14 cellular contexts compared by ENCODE assay signal in the genomic region with DNA sequence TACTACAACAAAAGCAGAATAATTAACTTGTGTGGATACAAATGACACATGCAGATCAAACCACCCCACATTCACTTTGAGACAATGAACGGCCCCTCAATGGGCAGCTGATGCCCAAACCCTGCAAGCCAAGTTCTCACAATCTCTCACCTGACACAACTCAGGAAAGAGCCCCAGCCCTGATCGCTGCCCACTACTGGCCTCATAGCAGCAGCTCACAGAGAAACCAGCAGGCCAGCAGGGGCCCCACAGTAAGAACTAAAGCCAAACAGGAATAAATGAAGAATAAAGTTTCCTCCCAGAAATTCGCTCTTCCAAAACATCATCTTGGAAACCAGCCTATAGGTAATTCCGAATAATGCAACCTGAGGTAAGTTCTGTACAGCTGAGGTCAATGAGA. TPM values are rescaled to one million over a fixed set of nuclear protein-coding genes. Genes with fewer than 3 reads are reported as not detected.
DNase-seq lines count a peak whose midpoint lies in the region; FAIRE-seq and TF ChIP-seq lines count a peak whose summit lies in the region.
"Had no signal": no experiment of that assay in that cellular context is flagged by ENCODE, and none has a peak within 500 bp of the region (broad histone marks: within the 10 kb centered on the region; RNA-seq: fewer than 3 reads in every experiment).

No MANE protein-coding gene starts in this region.

- in situ Hi-C loops in mammary epithelial cell (cut with MboI; ENCODE audit: low sequenced_read_pairs in 2 of 2): no loop called here

- DNase-seq in DMS53 (lab: John Stamatoyannopoulos, UW): peak; percentile 10
- no peak for DNase-seq in DMS53 treated with DMSO at 0.1 percent for 48 hours (lab: John Stamatoyannopoulos, UW; ENCODE audit: unreplicated experiment)
- no peak for DNase-seq in OCI-LY7 (ENCODE audit: low spot score)
- no peak for DNase-seq in bronchial epithelial cell (ENCODE audit: low read depth)
- no peak for DNase-seq in neural progenitor cell (ENCODE audit: low spot score)
- no peak for DNase-seq in mammary epithelial cell
- DNase-seq in SK-N-DZ (ENCODE audit: low spot score): no peak
- DNase-seq in NCI-H2081 (lab: John Stamatoyannopoulos, UW): no peak
- DNase-seq: Caco-2, NCI-H1436, NCI-H524 treated with DMSO at 0.1 percent for 48 hours had no signal

- no peaks in the 10 kb centered on the region for H3K9me3 Mint-ChIP-seq in neural progenitor cell
- H3K9me3 Mint-ChIP-seq: nephron had no signal

- H3F3A ChIP-seq in neural progenitor cell (ENCODE audit: low read depth): no peaks in the 10 kb centered on the region

- POLR2A ChIA-PET in OCI-LY7 (lab: Charles Lee): no interaction called here

- WGBS in mammary epithelial cell (ENCODE audit: low coverage, missing lambda C conversion rate): 67% methylated on average over 4 of the region's 4 CpGs

- H3K9me2 ChIP-seq in OCI-LY7 (ENCODE audit: insufficient read depth, low read length): no peaks in the 10 kb centered on the region

- H3K9ac ChIP-seq in neural progenitor cell: no peak overlapping the region
- no peak overlapping the region for H3K9ac ChIP-seq in mammary epithelial cell (ENCODE audit: insufficient read depth, low read length)

- H3K4me2 ChIP-seq in OCI-LY7 (ENCODE audit: low read length) (no peak overlapping the region), neural progenitor cell (no peak overlapping the region), mammary epithelial cell (ENCODE audit: insufficient read depth, low read depth, low read length) (no peak overlapping the region)

- H3K4me3 ChIP-seq in OCI-LY7 (ENCODE audit: low read depth, low read length, poor library complexity, severe bottlenecking): no peak overlapping the region
- H3K4me3 ChIP-seq in bronchial epithelial cell (ENCODE audit: low read depth, low read length): no peak overlapping the region
- H3K4me3 ChIP-seq in neural progenitor cell: no peak overlapping the region
- no peak overlapping the region for H3K4me3 ChIP-seq in mammary epithelial cell (replicated peaks in 1 of 3; ENCODE audit: insufficient read depth in 1 of 3, low read depth in 2 of 3, low read length in 3 of 3)
- H3K4me3 ChIP-seq: ascending aorta, gastroesophageal sphincter had no signal

- H2AFZ ChIP-seq in OCI-LY7 (ENCODE audit: low read length) (no peak overlapping the region), neural progenitor cell (replicated peaks) (no peak overlapping the region), mammary epithelial cell (ENCODE audit: low read depth, low read length) (no peak overlapping the region)

- H3K79me2 ChIP-seq in OCI-LY7 (ENCODE audit: insufficient read depth, low read depth, low read length): no peaks in the 10 kb centered on the region
- H3K79me2 ChIP-seq in neural progenitor cell (ENCODE audit: low read depth): no peaks in the 10 kb centered on the region
- peaks cover 2% of the 10 kb centered on the region for H3K79me2 ChIP-seq in mammary epithelial cell (ENCODE audit: insufficient read depth, low read length)

- H3K9me3 ChIP-seq in OCI-LY7 (ENCODE audit: low read length): no peaks in the 10 kb centered on the region
- H3K9me3 ChIP-seq in neural progenitor cell (ENCODE audit: low read depth): no peaks in the 10 kb centered on the region
- H3K9me3 ChIP-seq in mammary epithelial cell (replicated peaks; ENCODE audit: insufficient read depth, low read length): no peaks in the 10 kb centered on the region
- H3K9me3 ChIP-seq: ascending aorta, Caco-2, gastroesophageal sphincter had no signal

- intact Hi-C loops in OCI-LY7 (cut with micrococcal nuclease; ENCODE audit: unreplicated experiment) (no loop called here), mammary epithelial cell (cut with micrococcal nuclease) (no loop called here)

- H3K4me3 Mint-ChIP-seq in neural progenitor cell: no peak overlapping the region
- H3K4me3 Mint-ChIP-seq: nephron had no signal

- peaks cover 2% of the 10 kb centered on the region for H3K27me3 Mint-ChIP-seq in neural progenitor cell (ENCODE audit: insufficient read depth, low read depth)

- peaks cover 28% of the 10 kb centered on the region for H3K36me3 Mint-ChIP-seq in neural progenitor cell

- CTCF ChIA-PET in OCI-LY7 (lab: Charles Lee; ENCODE audit: unreplicated experiment) (interaction anchor here (0.9 kb wide), 1 partner anchor 38 kb away, joined by 4 read pairs; no protein-coding TSS in a partner anchor), mammary epithelial cell (lab: Charles Lee; ENCODE audit: low non-redundant PET) (no interaction called here)

- H4K20me1 ChIP-seq in OCI-LY7 (ENCODE audit: insufficient read depth, low read length): no peaks in the 10 kb centered on the region
- peaks cover 5% of the 10 kb centered on the region for H4K20me1 ChIP-seq in neural progenitor cell (ENCODE audit: low read depth)
- H4K20me1 ChIP-seq in mammary epithelial cell (ENCODE audit: insufficient read depth, low read length): no peaks in the 10 kb centered on the region

- H3K36me3 ChIP-seq in OCI-LY7 (ENCODE audit: insufficient read depth, low read length): peaks cover 74% of the 10 kb centered on the region
- H3K36me3 ChIP-seq in bronchial epithelial cell (ENCODE audit: control insufficient read depth, insufficient read depth, low read length): peaks cover 22% of the 10 kb centered on the region
- H3K36me3 ChIP-seq in neural progenitor cell: peaks cover 8% of the 10 kb centered on the region
- H3K36me3 ChIP-seq in mammary epithelial cell (ENCODE audit: insufficient read depth, low read length): peaks cover 14% of the 10 kb centered on the region

- dilution Hi-C loops in mammary epithelial cell (cut with HindIII; ENCODE audit: low sequenced_read_pairs): no loop called here

- H3K27ac ChIP-seq in OCI-LY7 (ENCODE audit: low read depth, low read length, poor library complexity, severe bottlenecking) (no peak overlapping the region), neural progenitor cell (no peak overlapping the region), mammary epithelial cell (ENCODE audit: insufficient read depth, low read depth, low read length) (no peak overlapping the region)
- H3K27ac ChIP-seq: ascending aorta, gastroesophageal sphincter had no signal

- H3K27ac Mint-ChIP-seq in neural progenitor cell: no peak overlapping the region
- H3K27ac Mint-ChIP-seq: nephron had no signal

- no peak for FAIRE-seq in bronchial epithelial cell (lab: Jason Lieb, UNC)

- TF ChIP-seq CTCF in OCI-LY7 (conservative IDR thresholded peaks at IDR 0.05; ENCODE audit: low read length): peak; percentile 23; the same call in 1 of the 2 replicates
- TF ChIP-seq CTCF in bronchial epithelial cell (IDR thresholded peaks at IDR 0.05; ENCODE audit: insufficient read depth, low read length, severe bottlenecking): peak; percentile 13
- peak; percentile 22 for TF ChIP-seq CTCF in neural progenitor cell (IDR thresholded peaks at IDR 0.05)
- TF ChIP-seq CTCF in mammary epithelial cell (conservative IDR thresholded peaks at IDR 0.05 in 1 of 2, IDR thresholded peaks at IDR 0.05 in 1 of 2; ENCODE audit: extremely low read depth in 1 of 2, insufficient read depth in 1 of 2, low read depth in 1 of 2, low read length in 2 of 2): peak in 1 of 2 donors; percentile 10

- no peaks in the 10 kb centered on the region for H3K4me1 ChIP-seq in OCI-LY7 (ENCODE audit: insufficient read depth, low read length, poor library complexity, severe bottlenecking)
- no peaks in the 10 kb centered on the region for H3K4me1 ChIP-seq in neural progenitor cell
- H3K4me1 ChIP-seq in mammary epithelial cell (ENCODE audit: insufficient read depth, low read length): no peaks in the 10 kb centered on the region
- H3K4me1 ChIP-seq: ascending aorta had no signal

- BruUV-seq in OCI-LY7 (replicated peaks; lab: Mats Ljungman, UMichigan) (no TSS peak), mammary epithelial cell (replicated peaks; lab: Mats Ljungman, UMichigan) (no TSS peak)

- H3K4me1 Mint-ChIP-seq in neural progenitor cell: peaks cover 2% of the 10 kb centered on the region
- H3K4me1 Mint-ChIP-seq: nephron had no signal

- H3K27me3 ChIP-seq in bronchial epithelial cell (ENCODE audit: control insufficient read depth, insufficient read depth, low read length): no peaks in the 10 kb centered on the region
- H3K27me3 ChIP-seq in neural progenitor cell: no peaks in the 10 kb centered on the region
- H3K27me3 ChIP-seq in mammary epithelial cell (ENCODE audit: insufficient read depth, low read length): no peaks in the 10 kb centered on the region
- H3K27me3 ChIP-seq: ascending aorta, gastroesophageal sphincter had no signal

RNA-seq across cellular contexts. Expression of a gene that starts 7.7 kb away (rescaled TPM):
- total RNA-seq in OCI-LY7 (2014; rRNA removed; shearing (Covaris generic)): 12.4 and 12.7 TPM in 2 replicates
- total RNA-seq in OCI-LY7 (2022): 17.9 and 18.7 TPM in 2 replicates
- total RNA-seq in bronchial epithelial cell: 50.5 and 70.8 TPM in 2 replicates
- total RNA-seq in neural progenitor cell (ENCODE audit: low replicate concordance): 21.4 and 24.0 TPM in 2 replicates
- 10 to 100 TPM; 24.1 to 26.0 TPM for total RNA-seq in mammary epithelial cell
- polyA plus RNA-seq in mammary epithelial cell: 12.8 TPM
- 5.9 TPM for polyA minus RNA-seq in mammary epithelial cell
- polyA plus RNA-seq in SK-N-DZ (2014; cell fraction: cytosol; rRNA removed): 12.6 and 17.3 TPM in 2 replicates
- 41.2 and 48.6 TPM in 2 replicates for polyA plus RNA-seq in SK-N-DZ (2014; cell fraction: nucleus; rRNA removed)
